Comparison of ENCODE assay signal across 12 cellular contexts in the genomic region with DNA sequence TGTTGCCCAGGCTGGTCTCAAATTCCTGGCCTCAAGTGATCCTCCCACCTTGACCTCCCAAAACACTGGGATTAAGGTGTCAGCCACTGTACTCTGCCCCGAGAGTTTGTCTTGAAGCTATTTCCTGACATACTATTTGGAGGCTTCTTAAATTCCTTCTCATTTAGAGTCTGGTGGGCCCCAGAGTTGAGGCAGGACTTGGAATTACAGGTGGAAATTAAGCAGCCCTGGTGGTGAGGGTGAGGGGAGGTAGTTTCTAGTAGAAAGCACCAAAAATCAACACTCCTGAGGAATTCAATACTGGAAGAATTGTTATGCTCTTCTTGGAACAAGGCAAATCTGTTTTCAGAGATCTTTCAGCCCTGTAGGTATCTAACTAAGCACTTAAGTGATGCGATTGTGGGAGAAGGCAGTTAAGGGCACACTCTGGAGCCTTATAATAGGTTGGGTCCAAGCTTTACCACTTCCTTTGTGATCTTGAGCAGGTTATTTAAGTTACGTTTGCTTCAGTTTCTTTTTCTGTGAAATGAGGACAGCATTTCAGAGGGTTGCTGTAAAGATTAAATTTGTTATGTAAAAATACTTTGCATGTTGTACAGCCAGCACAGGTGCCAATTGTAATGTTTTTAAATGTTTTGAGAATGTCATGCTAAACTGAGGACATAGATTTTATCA.
DNase-seq lines count a peak whose midpoint lies in the region; ATAC-seq and TF ChIP-seq lines count a peak whose summit lies in the region.
"Had no signal": no experiment of that assay in that cellular context is flagged by ENCODE, and none has a peak within 500 bp of the region (broad histone marks: within the 10 kb centered on the region; RNA-seq: fewer than 3 reads in every experiment).

No MANE protein-coding gene starts in this region.

- no peaks in the 10 kb centered on the region for H3K27me3 ChIP-seq in breast epithelium

- H3K4me1 Mint-ChIP-seq in brain = peaks cover 74% of the 10 kb centered on the region

- H3K27ac Mint-ChIP-seq in brain = peak overlapping the region in 3 of 5 experiments; percentile 16 to 76 (median 58)

- H3K4me3 ChIP-seq in breast epithelium = no peak overlapping the region

- no peaks in the 10 kb centered on the region for H3K4me1 ChIP-seq in breast epithelium

- DNase-seq in RWPE1 (ENCODE audit: low spot score) (no peak), breast epithelium (ENCODE audit: low spot score in 2 of 2) (no peak), dermis blood vessel endothelial cell (no peak)
- no peak for DNase-seq in stimulated activated CD4-positive, alpha-beta T cell treated with anti-CD3 and anti-CD28 coated beads, Interleukin-15, amount 100 ng/mL, for 24 hours
- DNase-seq: activated T-cell treated with anti-CD3 and anti-CD28 coated beads, Interleukin-2, amount 50 U/mL, for 4 hours; cortex of kidney; DMS 273 treated with DMSO at 0.1 percent for 48 hours; NCI-H2107 had no signal

- POLR2A ChIA-PET in RWPE1 (lab: Yijun Ruan, JAX; ENCODE audit: low non-redundant PET) = no interaction called here

- H3K9me3 ChIP-seq in breast epithelium = no peaks in the 10 kb centered on the region

- CTCF ChIA-PET in RWPE1 (lab: Yijun Ruan, JAX) = interaction anchor here (0.7 kb wide), 2 partner anchors 194 to 1700 kb away, joined by 5 read pairs; no protein-coding TSS in a partner anchor

- no peaks in the 10 kb centered on the region for H3K9me3 Mint-ChIP-seq in brain
- H3K9me3 Mint-ChIP-seq: activated T-cell treated with anti-CD3 and anti-CD28 coated beads, Interleukin-2, amount 50 U/mL, for 4 hours had no signal

- no peaks in the 10 kb centered on the region for H3K36me3 ChIP-seq in breast epithelium

- H3K27me3 Mint-ChIP-seq in brain = peaks cover 7% of the 10 kb centered on the region

- no peaks in the 10 kb centered on the region for H3K36me3 Mint-ChIP-seq in brain

- TF ChIP-seq POLR2A in breast epithelium (IDR thresholded peaks at IDR 0.05) = no peak

- intact Hi-C loops in breast epithelium (cut with DNase I; ENCODE audit: low total_unique reads) = no loop called here

- TF ChIP-seq CTCF in brain (conservative IDR thresholded peaks at IDR 0.05) = no peak
- TF ChIP-seq CTCF in RWPE1 (conservative IDR thresholded peaks at IDR 0.05; ENCODE audit: low read depth) = no peak
- TF ChIP-seq CTCF in breast epithelium (IDR thresholded peaks at IDR 0.05) = no peak

- H3K4me3 Mint-ChIP-seq in brain = peak overlapping the region in 2 of 5 experiments; percentile 6 to 10
- H3K4me3 Mint-ChIP-seq: activated T-cell treated with anti-CD3 and anti-CD28 coated beads, Interleukin-2, amount 50 U/mL, for 4 hours had no signal

- H3K27ac ChIP-seq in RWPE1 (no peak overlapping the region), breast epithelium (no peak overlapping the region)

- ATAC-seq in GM18861 (IDR thresholded peaks at IDR 0.05; ENCODE audit: unreplicated experiment) = peak; percentile 80
- peak; percentile 92 for ATAC-seq in GM21447 (IDR thresholded peaks at IDR 0.05; ENCODE audit: unreplicated experiment)
- peak; percentile 87 for ATAC-seq in HG03095 (IDR thresholded peaks at IDR 0.05; ENCODE audit: unreplicated experiment)
- ATAC-seq: activated T-cell treated with anti-CD3 and anti-CD28 coated beads, Interleukin-2, amount 50 U/mL, for 4 hours had no signal
